8 cellular contexts compared by ENCODE assay signal in genomic region chr19:14496029-14496848, GRCh38.
DNase-seq lines count a peak whose midpoint lies in the region; ATAC-seq and TF ChIP-seq lines count a peak whose summit lies in the region.

Gene GIPC1, minus strand, starts transcription at chr19:14496127. Its CDS starts 13,151 bp downstream, at chr19:14482976.

- peak; percentile 53 for ATAC-seq in HG03457 (IDR thresholded peaks at IDR 0.05; ENCODE audit: unreplicated experiment)
- no peak for ATAC-seq in GM21786 (IDR thresholded peaks at IDR 0.05; ENCODE audit: unreplicated experiment)

- no peak for TF ChIP-seq CTCF in GM13977 (IDR thresholded peaks at IDR 0.05; ENCODE audit: extremely low read depth, insufficient read depth, missing control alignments)

- in situ Hi-C loops in GM13977 (cut with MboI; ENCODE audit: low pct_unique_long_range_greater_than_20kb, low sequenced_read_pairs, unreplicated experiment), result no loop called here

- DNase-seq in GM13977 (ENCODE audit: low spot score) (peak; percentile 98), NCI-H526 (lab: John Stamatoyannopoulos, UW) (peak; percentile 92 to 97), cortex of kidney (lab: John Stamatoyannopoulos, UW) (peak; percentile 66), kidney tubule cell (ENCODE audit: low spot score) (peak; percentile 100)
- DNase-seq in activated CD4-positive, alpha-beta T cell treated with anti-CD3 and anti-CD28 coated beads, Interleukin-2, amount 50 U/mL, for 1 hour, result peak; percentile 79
- peak; percentile 64 to 77 for DNase-seq in stimulated activated CD4-positive, alpha-beta T cell treated with anti-CD3 and anti-CD28 coated beads, Interleukin-15, amount 100 ng/mL, for 48 hours (ENCODE audit: low read depth in 2 of 2)
